In genomic region chrX:136273986-136274385, GRCh38 we compare ENCODE assay signal across 2 cellular contexts.
A peak's percentile ranks its signal among the peaks of the same experiment; 100 is the strongest.
TF ChIP-seq lines count a peak whose summit lies in the region.

No MANE protein-coding gene starts in this region.

TF ChIP-seq in liver, 16 proteins besides CTCF, POLR2A, EP300 and RAD21:
- peak; percentile 29 to 64 for TF ChIP-seq HNF4A (conservative IDR thresholded peaks at IDR 0.05)
- TF ChIP-seq JUND (IDR thresholded peaks at IDR 0.05) = peak in 1 of 2 donors; percentile 41
- TF ChIP-seq REST (IDR thresholded peaks at IDR 0.05) = peak; percentile 36
- no peak for TF ChIP-seq EGR1 (IDR thresholded peaks at IDR 0.05; ENCODE audit: low read depth in 2 of 2)
- no peak for TF ChIP-seq GABPA (IDR thresholded peaks at IDR 0.05 in 1 of 2, conservative IDR thresholded peaks at IDR 0.05 in 1 of 2)
- no peak for TF ChIP-seq YY1 (IDR thresholded peaks at IDR 0.05)
- no peak for TF ChIP-seq TAF1 (conservative IDR thresholded peaks at IDR 0.05)
- peak in 1 of 2 donors; percentile 42 for TF ChIP-seq RXRA (IDR thresholded peaks at IDR 0.05)
- peak; percentile 23 for TF ChIP-seq MAX (IDR thresholded peaks at IDR 0.05)
- peak; percentile 55 for TF ChIP-seq SP1 (IDR thresholded peaks at IDR 0.05)
- peak; percentile 30 for TF ChIP-seq FOXA2 (IDR thresholded peaks at IDR 0.05)
- TF ChIP-seq ATF3 (IDR thresholded peaks at IDR 0.05) = peak; percentile 62
- TF ChIP-seq NR2F2 (IDR thresholded peaks at IDR 0.05) = no peak
- no peak for TF ChIP-seq FOXA1 (IDR thresholded peaks at IDR 0.05)

TF ChIP-seq in HepG2, 621 proteins besides CTCF, POLR2A, EP300 and RAD21:
- no peak for TF ChIP-seq ZNF446 (CRISPR knock-in tag; IDR thresholded peaks at IDR 0.05)
- no peak for TF ChIP-seq ZNF383 (CRISPR knock-in tag; IDR thresholded peaks at IDR 0.05; ENCODE audit: borderline replicate concordance)
- TF ChIP-seq DMAP1 (CRISPR knock-in tag; IDR thresholded peaks at IDR 0.05) = no peak
- TF ChIP-seq RBM39 (IDR thresholded peaks at IDR 0.05; ENCODE audit: low read depth, low read length, poor library complexity, severe bottlenecking) = no peak
- TF ChIP-seq ELK4 (CRISPR knock-in tag; IDR thresholded peaks at IDR 0.05; ENCODE audit: borderline replicate concordance) = no peak
- TF ChIP-seq MTF2 (CRISPR knock-in tag; IDR thresholded peaks at IDR 0.05; ENCODE audit: borderline replicate concordance) = no peak
- no peak for TF ChIP-seq ZNF460 (CRISPR knock-in tag; IDR thresholded peaks at IDR 0.05; ENCODE audit: borderline replicate concordance)
- TF ChIP-seq ZNF567 (CRISPR knock-in tag; IDR thresholded peaks at IDR 0.05; ENCODE audit: borderline replicate concordance) = no peak
- TF ChIP-seq HCFC1 (IDR thresholded peaks at IDR 0.05; ENCODE audit: low read depth, low read length) = no peak
- no peak for TF ChIP-seq MTF1 (CRISPR knock-in tag; IDR thresholded peaks at IDR 0.05)
- no peak for TF ChIP-seq ZNF781 (CRISPR knock-in tag; IDR thresholded peaks at IDR 0.05; ENCODE audit: borderline replicate concordance, not compliant biosample characterization)
